Comparison of ENCODE assay signal across 27 cellular contexts in the genomic region with DNA sequence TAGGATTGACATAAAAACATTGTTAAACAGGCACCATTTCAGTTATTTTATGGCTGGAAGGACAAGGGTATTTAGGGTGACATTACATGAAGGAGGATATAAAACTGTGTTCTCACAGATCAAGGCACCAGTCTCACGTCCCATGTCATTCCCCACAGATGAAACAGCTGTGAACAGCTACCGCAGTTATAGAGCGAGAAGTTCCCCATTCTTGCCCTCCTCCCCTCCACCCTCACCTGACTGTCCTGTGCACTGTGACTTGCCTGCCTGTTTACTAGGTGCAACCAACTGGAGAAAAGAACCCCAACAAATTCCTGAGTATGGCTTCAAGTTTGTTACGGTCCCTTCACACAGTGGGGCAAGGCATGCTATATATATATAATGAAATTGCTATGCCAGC.
DNase-seq lines count a peak whose midpoint lies in the region; ATAC-seq and TF ChIP-seq lines count a peak whose summit lies in the region.
"Had no signal": no experiment of that assay in that cellular context is flagged by ENCODE, and none has a peak within 500 bp of the region (broad histone marks: within the 10 kb centered on the region; RNA-seq: fewer than 3 reads in every experiment).

No MANE protein-coding gene starts in this region.

- ATAC-seq in Right ventricle myocardium superior (ENCODE audit: poor library complexity) (peak; percentile 19), HG03159 (IDR thresholded peaks at IDR 0.05; ENCODE audit: unreplicated experiment) (peak; percentile 69), left lobe of liver (peak; percentile 23), upper lobe of left lung (ENCODE audit: low FRiP score in 2 of 2) (peak; percentile 32 to 51), GM21367 (IDR thresholded peaks at IDR 0.05; ENCODE audit: unreplicated experiment) (no peak)
- ATAC-seq: left colon; PC-3; stimulated activated naive CD8-positive, alpha-beta T cell treated with anti-CD3 and anti-CD28 coated beads, Interleukin-15, amount 100 ng/mL, for 72 hours had no signal

- H3K27me3 ChIP-seq in upper lobe of left lung: no peaks in the 10 kb centered on the region
- H3K27me3 ChIP-seq: BE2C, heart right ventricle, tibial artery had no signal

- no peak overlapping the region for H3K4me3 ChIP-seq in upper lobe of left lung
- H3K4me3 ChIP-seq: heart right ventricle, psoas muscle, smooth muscle cell, tibial artery had no signal

- H3K4me1 Mint-ChIP-seq in type B pancreatic cell (ENCODE audit: unreplicated experiment): peaks cover 20% of the 10 kb centered on the region

- H3K36me3 ChIP-seq in upper lobe of left lung: no peaks in the 10 kb centered on the region
- H3K36me3 ChIP-seq: BE2C, heart right ventricle, tibial artery had no signal

- TF ChIP-seq CTCF in upper lobe of left lung (IDR thresholded peaks at IDR 0.05) (no peak), type B pancreatic cell (conservative IDR thresholded peaks at IDR 0.05) (no peak)

- intact Hi-C loops in Right ventricle myocardium superior (cut with DNase I) (no loop called here), cardiac septum (cut with DNase I) (no loop called here)

- H3K9me3 Mint-ChIP-seq in type B pancreatic cell: no peaks in the 10 kb centered on the region
- H3K9me3 Mint-ChIP-seq: activated CD4-positive, alpha-beta T cell treated with anti-CD3 and anti-CD28 coated beads, Interleukin-2, amount 10 ng/mL, durations not matched to agents 7 days and 5 days; stimulated activated naive CD8-positive, alpha-beta T cell treated with anti-CD3 and anti-CD28 coated beads, Interleukin-15, amount 100 ng/mL, for 72 hours had no signal

- H3K9me3 ChIP-seq in upper lobe of left lung: no peaks in the 10 kb centered on the region
- H3K9me3 ChIP-seq: BE2C, heart right ventricle, psoas muscle, tibial artery had no signal

- H3K4me3 Mint-ChIP-seq in type B pancreatic cell: no peak overlapping the region
- H3K4me3 Mint-ChIP-seq: activated CD4-positive, alpha-beta T cell treated with anti-CD3 and anti-CD28 coated beads, Interleukin-2, amount 10 ng/mL, durations not matched to agents 7 days and 5 days; activated naive CD8-positive, alpha-beta T cell; stimulated activated naive CD8-positive, alpha-beta T cell treated with anti-CD3 and anti-CD28 coated beads, Interleukin-15, amount 100 ng/mL, for 72 hours had no signal

- no peak overlapping the region for H3K27ac ChIP-seq in upper lobe of left lung
- H3K27ac ChIP-seq: 22Rv1, epithelial cell of prostate, heart right ventricle, psoas muscle, tibial artery had no signal

- TF ChIP-seq EP300 in upper lobe of left lung (IDR thresholded peaks at IDR 0.05): no peak

- no peak for TF ChIP-seq POLR2A in upper lobe of left lung (IDR thresholded peaks at IDR 0.05)

- 61 to 70% methylated on average over 4 of the region's 4 CpGs for WGBS in upper lobe of left lung, 2 donors

- DNase-seq in Right ventricle myocardium superior (no peak), cardiac septum (ENCODE audit: low spot score) (no peak), left lobe of liver (ENCODE audit: low spot score) (no peak), upper lobe of left lung (peak in 1 of 2 donors; percentile 27), type B pancreatic cell (ENCODE audit: extremely low spot score, unreplicated experiment) (no peak), NCI-H2107 treated with DMSO at 0.1 percent for 48 hours (lab: John Stamatoyannopoulos, UW; ENCODE audit: unreplicated experiment) (no peak)
- DNase-seq: activated CD4-positive, alpha-beta T cell treated with anti-CD3 and anti-CD28 coated beads, Interleukin-2, amount 10 ng/mL, durations not matched to agents 7 days and 5 days; BE2C; COR-L47; DND-41; HCEC 1CT; heart right ventricle; left colon; NCI-H1105; NCI-H2081 treated with DMSO at 0.1 percent for 48 hours; NCI-H446; PC-3; psoas muscle; stimulated activated CD4-positive, alpha-beta T cell treated with anti-CD3 and anti-CD28 coated beads, Interleukin-4, amount 100 ng/mL, for 24 hours; stimulated activated naive CD8-positive, alpha-beta T cell treated with anti-CD3 and anti-CD28 coated beads, Interleukin-15, amount 100 ng/mL, for 72 hours; tibial artery had no signal

- H3K36me3 Mint-ChIP-seq in type B pancreatic cell: peaks cover 5% of the 10 kb centered on the region

- H3K4me1 ChIP-seq in upper lobe of left lung: peaks cover 14 to 33% (median 23%) of the 10 kb centered on the region in 4 donors

- H3K27me3 Mint-ChIP-seq in type B pancreatic cell: no peaks in the 10 kb centered on the region
- H3K27me3 Mint-ChIP-seq: activated CD4-positive, alpha-beta T cell treated with anti-CD3 and anti-CD28 coated beads, Interleukin-2, amount 10 ng/mL, durations not matched to agents 7 days and 5 days; activated naive CD8-positive, alpha-beta T cell; stimulated activated naive CD8-positive, alpha-beta T cell treated with anti-CD3 and anti-CD28 coated beads, Interleukin-15, amount 100 ng/mL, for 72 hours had no signal

- no peak overlapping the region for H3K27ac Mint-ChIP-seq in type B pancreatic cell
- H3K27ac Mint-ChIP-seq: activated CD4-positive, alpha-beta T cell treated with anti-CD3 and anti-CD28 coated beads, Interleukin-2, amount 10 ng/mL, durations not matched to agents 7 days and 5 days; activated naive CD8-positive, alpha-beta T cell had no signal
